Comparison of ENCODE assay signal across 27 cellular contexts in the genomic region with DNA sequence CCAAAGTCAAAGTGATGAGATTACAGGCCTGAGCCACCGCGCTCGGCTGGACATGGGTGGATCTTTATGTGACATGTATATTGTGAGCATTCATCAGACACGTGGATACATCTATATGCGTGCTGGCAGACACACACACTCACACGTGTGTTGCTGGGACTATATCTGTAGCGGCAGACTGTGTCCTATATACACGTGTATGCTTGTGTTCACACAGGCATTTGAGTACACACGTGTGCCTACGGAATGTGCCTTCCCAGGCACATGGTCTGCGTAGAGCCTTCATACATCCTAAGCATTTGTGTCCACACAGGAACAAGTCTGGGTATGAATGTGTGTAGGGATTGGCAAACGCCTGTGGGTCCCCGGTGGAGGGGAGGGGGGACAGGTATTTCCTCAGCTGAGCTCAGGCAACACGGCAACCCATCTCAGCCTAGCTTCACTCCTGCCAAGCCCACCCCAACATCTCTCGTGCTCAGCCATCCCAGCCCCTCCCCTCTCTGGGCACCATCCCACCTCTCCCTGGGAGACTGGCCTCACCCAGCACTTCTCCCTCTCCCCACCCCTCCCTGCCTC. TPM values are rescaled to one million over a fixed set of nuclear protein-coding genes. Genes with fewer than 3 reads are reported as not detected.
A peak's percentile ranks its signal among the peaks of the same experiment; 100 is the strongest.
DNase-seq lines count a peak whose midpoint lies in the region; ATAC-seq and TF ChIP-seq lines count a peak whose summit lies in the region.
"Had no signal": no experiment of that assay in that cellular context is flagged by ENCODE, and none has a peak within 500 bp of the region (broad histone marks: within the 10 kb centered on the region; RNA-seq: fewer than 3 reads in every experiment).

No MANE protein-coding gene starts in this region.

- H3K18ac ChIP-seq in mesendoderm (ENCODE audit: low read length) = peak overlapping the region; percentile 43

- no CpG with 5 or more reads among the region's 15 CpGs for WGBS in mesendoderm (ENCODE audit: extremely low coverage, insufficient coverage, low lambda C conversion rate)

- H3K4me2 ChIP-seq in mesendoderm (ENCODE audit: low read length) = peak overlapping the region; percentile 25

- peaks cover 24% of the 10 kb centered on the region for H3K4me1 Mint-ChIP-seq in brain

- H3K27ac ChIP-seq in 22Rv1 (peak overlapping the region; percentile 85), HUES48 (ENCODE audit: low read depth, low read length) (peak overlapping the region; percentile 88), mesendoderm (ENCODE audit: low read depth, low read length) (no peak overlapping the region), WERI-Rb-1 (no peak overlapping the region)
- H3K27ac ChIP-seq: body of pancreas had no signal

- peaks cover 23% of the 10 kb centered on the region for H3K36me3 Mint-ChIP-seq in brain

- no peak for ATAC-seq in esophagus mucosa
- ATAC-seq: activated T-cell treated with anti-CD3 and anti-CD28 coated beads, Interleukin-2, amount 50 U/mL, for 4 hours; body of pancreas had no signal

- H3K79me1 ChIP-seq in mesendoderm (ENCODE audit: low read length) = peaks cover 3% of the 10 kb centered on the region

- no peaks in the 10 kb centered on the region for H3K9me3 ChIP-seq in HUES48 (ENCODE audit: control insufficient read depth, insufficient read depth, low read length)
- no peaks in the 10 kb centered on the region for H3K9me3 ChIP-seq in WERI-Rb-1 (ENCODE audit: severe bottlenecking)
- H3K9me3 ChIP-seq: BE2C, body of pancreas had no signal

- no peak overlapping the region for H2BK5ac ChIP-seq in mesendoderm (ENCODE audit: low read length)

- H3K27me3 Mint-ChIP-seq in brain = peaks cover 79% of the 10 kb centered on the region

- H3K9me3 Mint-ChIP-seq in brain = peaks cover 0 to 16% (median 0%) of the 10 kb centered on the region in 5 experiments
- H3K9me3 Mint-ChIP-seq: T-helper 2 cell treated with Interferon-gamma antibody and Interleukin-4, amounts not matched to agents 5 μg/mL and 100 μg/mL, for 36 hours had no signal

- DNase-seq in mesendoderm = no peak
- DNase-seq in WERI-Rb-1 = no peak
- DNase-seq in GM19238 (ENCODE audit: insufficient read length, low spot score) = no peak
- no peak for DNase-seq in stimulated activated CD4-positive, alpha-beta T cell treated with anti-CD3 and anti-CD28 coated beads, Interleukin-1b, Interleukin-23, amount 100 ng/mL, for 48 hours
- DNase-seq: ACHN; activated CD4-positive, alpha-beta T cell treated with anti-CD3 and anti-CD28 coated beads, Interleukin-2, amount 10 ng/mL, durations not matched to agents 24 days and 14 days; activated gamma-delta T cell treated with Interleukin-2 at 50 U/mL for 16 hours; activated T-cell treated with anti-CD3 and anti-CD28 coated beads, Interleukin-2, amount 50 U/mL, for 4 hours; BE2C; body of pancreas; CD8-positive, alpha-beta memory T cell; DMS 273 treated with DMSO at 0.1 percent for 48 hours; effector CD8-positive, alpha-beta T cell; GOT3; immature natural killer cell; KG1; NCI-H1417 treated with DMSO at 0.1 percent for 48 hours; NCI-H2081; NCI-H446; NCI-H82; trophoblast cell had no signal

- no peak overlapping the region for H2BK120ac ChIP-seq in mesendoderm (ENCODE audit: low read depth, low read length)

- H3K79me2 ChIP-seq in mesendoderm (ENCODE audit: control insufficient read depth, insufficient read depth, low read length) = peaks cover 7% of the 10 kb centered on the region

- H4K8ac ChIP-seq in mesendoderm (ENCODE audit: low read depth, low read length) = no peak overlapping the region

- peak overlapping the region; percentile 55 to 84 (median 71) for H3K4me3 Mint-ChIP-seq in brain
- H3K4me3 Mint-ChIP-seq: activated CD4-positive, alpha-beta T cell treated with anti-CD3 and anti-CD28 coated beads, Interleukin-2, amount 10 ng/mL, durations not matched to agents 24 days and 14 days; activated T-cell treated with anti-CD3 and anti-CD28 coated beads, Interleukin-2, amount 50 U/mL, for 4 hours; memory B cell; T-helper 2 cell treated with Interferon-gamma antibody and Interleukin-4, amounts not matched to agents 5 μg/mL and 100 μg/mL, for 36 hours had no signal

- H3K56ac ChIP-seq in mesendoderm (ENCODE audit: low read length) = peak overlapping the region; percentile 94

- H3K36me3 ChIP-seq in HUES48 (ENCODE audit: control insufficient read depth, insufficient read depth, low read length) (no peaks in the 10 kb centered on the region), mesendoderm (ENCODE audit: control insufficient read depth, insufficient read depth, low read length) (no peaks in the 10 kb centered on the region), WERI-Rb-1 (peaks cover 21% of the 10 kb centered on the region)

- no peak overlapping the region for H3K23ac ChIP-seq in mesendoderm (ENCODE audit: low read length)

- H3K9ac ChIP-seq in HUES48 (ENCODE audit: low read depth, low read length) = no peak overlapping the region
- H3K9ac ChIP-seq in mesendoderm (ENCODE audit: low read length) = peak overlapping the region; percentile 33

- no peak overlapping the region for H4K5ac ChIP-seq in mesendoderm (ENCODE audit: low read length)

- H3K27me3 ChIP-seq in HUES48 (ENCODE audit: control insufficient read depth, insufficient read depth, low read length) = no peaks in the 10 kb centered on the region
- H3K27me3 ChIP-seq in mesendoderm (ENCODE audit: insufficient read depth, low read length, poor library complexity) = no peaks in the 10 kb centered on the region
- no peaks in the 10 kb centered on the region for H3K27me3 ChIP-seq in WERI-Rb-1 (ENCODE audit: insufficient read depth, low read depth, severe bottlenecking)
- H3K27me3 ChIP-seq: BE2C had no signal

- peak overlapping the region in 2 of 5 experiments; percentile 36 to 59 for H3K27ac Mint-ChIP-seq in brain
- H3K27ac Mint-ChIP-seq: activated CD4-positive, alpha-beta T cell treated with anti-CD3 and anti-CD28 coated beads, Interleukin-2, amount 10 ng/mL, durations not matched to agents 24 days and 14 days; CD8-positive, alpha-beta memory T cell; immature natural killer cell; memory B cell; T-helper 2 cell treated with Interferon-gamma antibody and Interleukin-4, amounts not matched to agents 5 μg/mL and 100 μg/mL, for 36 hours had no signal

- H3K4me3 ChIP-seq in HUES48 (ENCODE audit: low read depth, low read length) (peak overlapping the region; percentile 67), mesendoderm (ENCODE audit: low read length) (no peak overlapping the region), WERI-Rb-1 (ENCODE audit: low read depth, low read length) (no peak overlapping the region)
- H3K4me3 ChIP-seq: body of pancreas had no signal

- TF ChIP-seq CTCF in 22Rv1 (IDR thresholded peaks at IDR 0.05) (no peak), brain (conservative IDR thresholded peaks at IDR 0.05) (no peak), WERI-Rb-1 (IDR thresholded peaks at IDR 0.05; ENCODE audit: low read depth, low read length) (no peak)

- H2AK5ac ChIP-seq in mesendoderm (ENCODE audit: low read length) = peak overlapping the region; percentile 6

- no peak overlapping the region for H3K4ac ChIP-seq in mesendoderm (ENCODE audit: low read depth, low read length)

- H3K4me1 ChIP-seq in HUES48 (ENCODE audit: control insufficient read depth, insufficient read depth, low read length) (peaks cover 15% of the 10 kb centered on the region), mesendoderm (ENCODE audit: control insufficient read depth, low read depth, low read length) (no peaks in the 10 kb centered on the region)
- H3K4me1 ChIP-seq: BE2C had no signal

- no peak overlapping the region for H2BK15ac ChIP-seq in mesendoderm (replicated peaks; ENCODE audit: low read depth)

RNA-seq across cellular contexts. Expression of gene UNC13A, which starts 2.6 kb away (rescaled TPM):
- polyA plus RNA-seq in brain (ENCODE audit: insufficient read depth, low read depth, low replicate concordance) = 12.9 TPM
- 11.5 TPM for polyA plus RNA-seq in mesendoderm (2013, experiment 1 of 2)
- polyA plus RNA-seq in mesendoderm (2013, experiment 2 of 2) = 11.3 TPM
- 0.04 TPM for total RNA-seq in esophagus mucosa
- total RNA-seq: CD8-positive, alpha-beta memory T cell had no signal
- polyA plus RNA-seq: CD8-positive, alpha-beta memory T cell; immature natural killer cell had no signal

RNA-seq across cellular contexts. Expression of gene MAP1S, which starts 33.7 kb away (rescaled TPM):
- 102 TPM for polyA plus RNA-seq in brain (ENCODE audit: insufficient read depth, low read depth, low replicate concordance)
- 51.4 TPM for polyA plus RNA-seq in mesendoderm (2013, experiment 1 of 2)
- polyA plus RNA-seq in mesendoderm (2013, experiment 2 of 2) = 54.7 TPM
- total RNA-seq in esophagus mucosa = 16.9 TPM

Comparison
In these comparisons a context has a peak if more than half of its experiments do, and no peak if none do; other contexts are left out.
1. H3K27ac ChIP-seq: peak in 22Rv1 (single experiment) and HUES48 (single experiment); none in mesendoderm (single experiment) and WERI-Rb-1 (single experiment).